In genomic region chr16:58000706-58001676, GRCh38 we compare ENCODE assay signal across 8 cellular contexts. TPM values are rescaled to one million over a fixed set of nuclear protein-coding genes. Genes with fewer than 3 reads are reported as not detected.
DNase-seq lines count a peak whose midpoint lies in the region; ATAC-seq, FAIRE-seq and TF ChIP-seq lines count a peak whose summit lies in the region.

A gene with protein sequence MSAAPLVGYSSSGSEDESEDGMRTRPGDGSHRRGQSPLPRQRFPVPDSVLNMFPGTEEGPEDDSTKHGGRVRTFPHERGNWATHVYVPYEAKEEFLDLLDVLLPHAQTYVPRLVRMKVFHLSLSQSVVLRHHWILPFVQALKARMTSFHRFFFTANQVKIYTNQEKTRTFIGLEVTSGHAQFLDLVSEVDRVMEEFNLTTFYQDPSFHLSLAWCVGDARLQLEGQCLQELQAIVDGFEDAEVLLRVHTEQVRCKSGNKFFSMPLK (plus strand): TSS chr16:58001407. CDS start chr16:58001484, 77 bp downstream.

- H3K27me3 Mint-ChIP-seq in CD8-positive, alpha-beta memory T cell: no peaks in the 10 kb centered on the region

- no peaks in the 10 kb centered on the region for H3K9me3 ChIP-seq in CD8-positive, alpha-beta memory T cell (ENCODE audit: low read length)
- H3K9me3 ChIP-seq in endothelial cell of umbilical vein (replicated peaks; ENCODE audit: control insufficient read depth, insufficient read depth, low read length) (no peaks in the 10 kb centered on the region), mononuclear cell (ENCODE audit: low read depth, low read length) (no peaks in the 10 kb centered on the region)

- POLR2A ChIA-PET in CD8-positive, alpha-beta memory T cell (lab: Charles Lee): interaction anchor here (1.0 kb wide), 1 partner anchor 464 kb away, joined by 3 read pairs; no protein-coding TSS in a partner anchor
- POLR2A ChIA-PET in endothelial cell of umbilical vein (lab: Charles Lee): no interaction called here

- peak within 1 kb of the TSS; percentile 77 for H3K27ac ChIP-seq in CD8-positive, alpha-beta memory T cell (ENCODE audit: low read depth, low read length)
- peak within 1 kb of the TSS; percentile 19 for H3K27ac ChIP-seq in endothelial cell of umbilical vein (ENCODE audit: insufficient read depth, low read depth, low read length)

- H3K4me2 ChIP-seq in endothelial cell of umbilical vein (ENCODE audit: insufficient read depth, low read length): peak within 1 kb of the TSS; percentile 80

- no peaks in the 10 kb centered on the region for H3K27me3 ChIP-seq in CD8-positive, alpha-beta memory T cell (ENCODE audit: insufficient read depth, low read length, poor library complexity, severe bottlenecking)
- H3K27me3 ChIP-seq in endothelial cell of umbilical vein (ENCODE audit: control insufficient read depth in 2 of 2, insufficient read depth in 2 of 2, low read length in 2 of 2) (no peaks in the 10 kb centered on the region), mononuclear cell (ENCODE audit: insufficient read depth, low read length) (no peaks in the 10 kb centered on the region)

- H4K20me1 ChIP-seq in endothelial cell of umbilical vein (replicated peaks; ENCODE audit: control insufficient read depth, extremely low read depth, insufficient read depth, low read length): no peaks in the 10 kb centered on the region

- no TSS peak for BruUV-seq in endothelial cell of umbilical vein (replicated peaks; lab: Mats Ljungman, UMichigan)

- peak; percentile 79 to 90 (median 87) for DNase-seq in CD8-positive, alpha-beta memory T cell
- DNase-seq in NOMO-1 treated with DMSO at 0.1 percent for 48 hours (lab: John Stamatoyannopoulos, UW; ENCODE audit: unreplicated experiment) (peak; percentile 73), endothelial cell of umbilical vein (ENCODE audit: low read depth, low spot score) (peak; percentile 74)
- DNase-seq in activated CD8-positive, alpha-beta memory T cell treated with anti-CD3 and anti-CD28 coated beads, Interleukin-2, amount 50 U/mL, for 4 hours: peak; percentile 83
- DNase-seq in stimulated activated CD8-positive, alpha-beta memory T cell treated with anti-CD3 and anti-CD28 coated beads, Interleukin-4, amount 100 ng/mL, for 24 hours (ENCODE audit: low read depth): peak; percentile 74

- CTCF ChIA-PET in CD8-positive, alpha-beta memory T cell (lab: Charles Lee): interaction anchor here (0.9 to 4.7 kb wide), 12 partner anchors 13 to 425 kb away, joined by 3 to 38 read pairs (median 5); partner anchors contain the start of genes CFAP20 and KATNB1
- CTCF ChIA-PET in endothelial cell of umbilical vein (lab: Charles Lee): interaction anchor here (0.7 to 3.5 kb wide), 13 partner anchors 14 to 410 kb away, joined by 3 to 36 read pairs (median 6); partner anchors contain the start of gene CFAP20

- peak within 1 kb of the TSS; percentile 98 for H2AFZ ChIP-seq in endothelial cell of umbilical vein (ENCODE audit: low read depth, low read length)

- dilution Hi-C loops in endothelial cell of umbilical vein (cut with MboI; ENCODE audit: extremely low pct_ligation_motif_present, low sequenced_read_pairs): no loop called here

- peaks cover 10% of the 10 kb centered on the region for H3K36me3 ChIP-seq in CD8-positive, alpha-beta memory T cell (ENCODE audit: insufficient read depth, low read length)
- peaks cover 2 to 10% of the 10 kb centered on the region in 2 experiments for H3K36me3 ChIP-seq in endothelial cell of umbilical vein (ENCODE audit: control insufficient read depth in 2 of 2, extremely low read depth in 1 of 2, insufficient read depth in 2 of 2, low read length in 2 of 2)

- H3K4me1 Mint-ChIP-seq in CD8-positive, alpha-beta memory T cell: peaks cover 58 to 77% (median 60%) of the 10 kb centered on the region in 3 donors

- peaks cover 41% of the 10 kb centered on the region for H3K4me1 ChIP-seq in CD8-positive, alpha-beta memory T cell (ENCODE audit: insufficient read depth, low read length)
- H3K4me1 ChIP-seq in endothelial cell of umbilical vein (ENCODE audit: control insufficient read depth, extremely low read depth, insufficient read depth, low read length): peaks cover 17% of the 10 kb centered on the region
- H3K4me1 ChIP-seq in mononuclear cell (ENCODE audit: insufficient read depth, low read length): peaks cover 52% of the 10 kb centered on the region

- peak within 1 kb of the TSS; percentile 68 for H3K9ac ChIP-seq in endothelial cell of umbilical vein (replicated peaks; ENCODE audit: extremely low read depth, insufficient read depth, low read length)

- H3K4me3 ChIP-seq in CD8-positive, alpha-beta memory T cell (ENCODE audit: low read length): peak within 1 kb of the TSS; percentile 96
- peak within 1 kb of the TSS; percentile 68 to 90 (median 85) for H3K4me3 ChIP-seq in endothelial cell of umbilical vein (replicated peaks in 1 of 3; ENCODE audit: insufficient read depth in 1 of 3, low read depth in 1 of 3, low read length in 3 of 3)
- H3K4me3 ChIP-seq in mononuclear cell (ENCODE audit: low read length): peak within 1 kb of the TSS; percentile 67

- peaks cover 4% of the 10 kb centered on the region for H3K79me2 ChIP-seq in endothelial cell of umbilical vein (ENCODE audit: control insufficient read depth, insufficient read depth, low read length)

- peak within 1 kb of the TSS; percentile 82 to 96 (median 90) for H3K27ac Mint-ChIP-seq in CD8-positive, alpha-beta memory T cell

- peak within 1 kb of the TSS; percentile 89 to 97 (median 93) for H3K4me3 Mint-ChIP-seq in CD8-positive, alpha-beta memory T cell

- H3K9me3 Mint-ChIP-seq in CD8-positive, alpha-beta memory T cell: no peaks in the 10 kb centered on the region

- no peaks in the 10 kb centered on the region for H3K9me1 ChIP-seq in endothelial cell of umbilical vein (replicated peaks; ENCODE audit: control insufficient read depth, extremely low read depth, insufficient read depth, low read length)

- intact Hi-C loops in endothelial cell of umbilical vein (cut with micrococcal nuclease): loop anchor here (1.0 to 5.0 kb wide), 6 partner anchors 16 to 410 kb away; no protein-coding TSS in a partner anchor

- TF ChIP-seq CTCF in endothelial cell of umbilical vein (IDR thresholded peaks at IDR 0.05; ENCODE audit: extremely low read depth in 1 of 2, insufficient read depth in 1 of 2, low read depth in 1 of 2, low read length in 2 of 2): peak; percentile 63 to 73

- ATAC-seq in GM19351 (IDR thresholded peaks at IDR 0.05; ENCODE audit: unreplicated experiment) (peak; percentile 82), HG03520 (IDR thresholded peaks at IDR 0.05; ENCODE audit: unreplicated experiment) (peak; percentile 70)

- peaks cover 3 to 63% (median 4%) of the 10 kb centered on the region in 3 donors for H3K36me3 Mint-ChIP-seq in CD8-positive, alpha-beta memory T cell

- peak; percentile 84 for FAIRE-seq in endothelial cell of umbilical vein (lab: Jason Lieb, UNC)

- peak; percentile 92 for TF ChIP-seq POLR2A in endothelial cell of umbilical vein (IDR thresholded peaks at IDR 0.05; ENCODE audit: low read depth, low read length)

TF ChIP-seq in endothelial cell of umbilical vein, 7 proteins besides CTCF, POLR2A, EP300 and RAD21:
- TF ChIP-seq FOS (IDR thresholded peaks at IDR 0.05; ENCODE audit: borderline replicate concordance, insufficient read depth, low read length) (no peak), JUN (IDR thresholded peaks at IDR 0.05; ENCODE audit: borderline replicate concordance, insufficient read depth, insufficient read length, low read depth) (no peak), GATA2 (IDR thresholded peaks at IDR 0.05; ENCODE audit: insufficient read depth, insufficient read length, low read depth, low read length) (no peak), MYC (IDR thresholded peaks at IDR 0.05; ENCODE audit: low read depth, low read length) (no peak), EZH2 (IDR thresholded peaks at IDR 0.05; ENCODE audit: borderline replicate concordance, low read depth, low read length, severe bottlenecking) (no peak), MAX (IDR thresholded peaks at IDR 0.05; ENCODE audit: insufficient read depth, insufficient read length) (no peak), POLR2AphosphoS5 (IDR thresholded peaks at IDR 0.05; ENCODE audit: insufficient read depth, low read depth, low read length) (peak; percentile 80)

RNA-seq across cellular contexts. Expression of the gene that starts here (rescaled TPM):
- total RNA-seq in CD8-positive, alpha-beta memory T cell: 10 to 100 TPM; 66.6 to 68.5 TPM
- 68.1 TPM for polyA plus RNA-seq in CD8-positive, alpha-beta memory T cell
- total RNA-seq in endothelial cell of umbilical vein (64.6 and 66.6 TPM in 2 replicates), mononuclear cell (20.4 TPM)
- 73.0 and 83.8 TPM in 2 replicates for polyA plus RNA-seq in endothelial cell of umbilical vein
- 56.9 and 64.1 TPM in 2 replicates for polyA plus RNA-seq in endothelial cell of umbilical vein (2011; cell fraction: cytosol; rRNA removed)
- 45.0 and 50.9 TPM in 2 replicates for polyA plus RNA-seq in endothelial cell of umbilical vein (2011; cell fraction: nucleus; rRNA removed)
- polyA plus RNA-seq in endothelial cell of umbilical vein (2012): 68.1 and 85.4 TPM in 2 replicates
- polyA minus RNA-seq in endothelial cell of umbilical vein: 93.1 and 102 TPM in 2 replicates
- 38.7 TPM for polyA minus RNA-seq in endothelial cell of umbilical vein (2011; cell fraction: cytosol; rRNA and poly(A)+ RNA removed)
- polyA minus RNA-seq in endothelial cell of umbilical vein (2011; cell fraction: nucleus; rRNA and poly(A)+ RNA removed): 26.0 and 29.3 TPM in 2 replicates

Comparison
In these comparisons a context has a peak if more than half of its experiments do, and no peak if none do; other contexts are left out.
1. Peak in every context shown above with its lines: DNase-seq, ATAC-seq, H3K4me3 ChIP-seq and H3K27ac ChIP-seq.